ENCODE assay signal across 24 cellular contexts in genomic region chr12:81712536-81712935, GRCh38.
"Had no signal": no experiment of that assay in that cellular context is flagged by ENCODE, and none has a peak within 500 bp of the region (broad histone marks: within the 10 kb centered on the region; RNA-seq: fewer than 3 reads in every experiment).

No MANE protein-coding gene starts in this region.

- DNase-seq: activated B cell treated with CpG ODN at 0.5 μM for 24 hours; activated CD4-positive, alpha-beta memory T cell treated with anti-CD3 and anti-CD28 coated beads for 36 hours; activated CD4-positive, alpha-beta T cell treated with anti-CD3 and anti-CD28 coated beads for 4 hours; activated CD4-positive, alpha-beta T cell treated with anti-CD3 and anti-CD28 coated beads, Interleukin-2, amount 10 ng/mL, durations not matched to agents 24 days and 14 days; activated CD4-positive, alpha-beta T cell treated with anti-CD3 and anti-CD28 coated beads, Interleukin-2, amount 50 U/mL, for 1 hour; activated CD4-positive, alpha-beta T cell treated with anti-CD3 and anti-CD28 coated beads, Interleukin-2, amount 50 U/mL, for 4 hours; activated CD4-positive, CD25-positive, alpha-beta regulatory T cell treated with anti-CD3 and anti-CD28 coated beads, Interleukin-2, amount 50 U/mL, for 72 hours; activated CD8-positive, alpha-beta memory T cell treated with anti-CD3 and anti-CD28 coated beads, Interleukin-2, amount 50 U/mL, for 4 hours; activated CD8-positive, alpha-beta T cell treated with anti-CD3 and anti-CD28 coated beads for 36 hours; activated effector memory CD4-positive, alpha-beta T cell treated with Interleukin-2 at 50 U/mL for 16 hours; activated gamma-delta T cell; activated naive CD4-positive, alpha-beta T cell treated with anti-CD3 and anti-CD28 coated beads, Interleukin-2, amount 10 ng/mL, durations not matched to agents 7 days and 5 days; activated naive CD4-positive, alpha-beta T cell treated with Interleukin-2 at 50 U/mL for 16 hours; activated naive CD8-positive, alpha-beta T cell treated with anti-CD3 and anti-CD28 coated beads, Interleukin-2, amount 10 ng/mL, durations not matched to agents 7 days and 5 days; activated naive CD8-positive, alpha-beta T cell treated with anti-CD3 and anti-CD28 coated beads, Interleukin-2, amount 50 U/mL, for 24 hours; activated T-cell treated with anti-CD3 and anti-CD28 coated beads, Interleukin-2, amount 50 U/mL, for 24 hours; activated T-cell treated with anti-CD3 and anti-CD28 coated beads, Interleukin-2, amount 50 U/mL, for 48 hours; amygdala; anterior cingulate cortex; body of pancreas; brain microvascular endothelial cell; central memory CD4-positive, alpha-beta T cell; T-helper 2 cell; T-helper 9 cell had no signal

- ATAC-seq: activated CD8-positive, alpha-beta T cell treated with anti-CD3 and anti-CD28 coated beads for 36 hours; activated naive CD8-positive, alpha-beta T cell treated with anti-CD3 and anti-CD28 coated beads, Interleukin-2, amount 50 U/mL, for 24 hours; body of pancreas had no signal
